In genomic region chr20:32238483-32239425, GRCh38 we compare ENCODE assay signal across 1 cellular context.
A peak's percentile ranks its signal among the peaks of the same experiment; 100 is the strongest.
TF ChIP-seq lines count a peak whose summit lies in the region.

No MANE protein-coding gene starts in this region.

TF ChIP-seq in HEK293, 187 proteins besides CTCF, POLR2A, EP300 and RAD21:
- TF ChIP-seq ZNF777 (tag by site-specific recombination; IDR thresholded peaks at IDR 0.05; ENCODE audit: borderline replicate concordance) (no peak), ZBTB20 (tag by site-specific recombination; IDR thresholded peaks at IDR 0.05) (peak; percentile 65; the same call in 1 of the 2 replicates), MYNN (tag by site-specific recombination; IDR thresholded peaks at IDR 0.05; ENCODE audit: borderline replicate concordance) (no peak)
